ENCODE assay signal across 1 cellular context in the genomic region with DNA sequence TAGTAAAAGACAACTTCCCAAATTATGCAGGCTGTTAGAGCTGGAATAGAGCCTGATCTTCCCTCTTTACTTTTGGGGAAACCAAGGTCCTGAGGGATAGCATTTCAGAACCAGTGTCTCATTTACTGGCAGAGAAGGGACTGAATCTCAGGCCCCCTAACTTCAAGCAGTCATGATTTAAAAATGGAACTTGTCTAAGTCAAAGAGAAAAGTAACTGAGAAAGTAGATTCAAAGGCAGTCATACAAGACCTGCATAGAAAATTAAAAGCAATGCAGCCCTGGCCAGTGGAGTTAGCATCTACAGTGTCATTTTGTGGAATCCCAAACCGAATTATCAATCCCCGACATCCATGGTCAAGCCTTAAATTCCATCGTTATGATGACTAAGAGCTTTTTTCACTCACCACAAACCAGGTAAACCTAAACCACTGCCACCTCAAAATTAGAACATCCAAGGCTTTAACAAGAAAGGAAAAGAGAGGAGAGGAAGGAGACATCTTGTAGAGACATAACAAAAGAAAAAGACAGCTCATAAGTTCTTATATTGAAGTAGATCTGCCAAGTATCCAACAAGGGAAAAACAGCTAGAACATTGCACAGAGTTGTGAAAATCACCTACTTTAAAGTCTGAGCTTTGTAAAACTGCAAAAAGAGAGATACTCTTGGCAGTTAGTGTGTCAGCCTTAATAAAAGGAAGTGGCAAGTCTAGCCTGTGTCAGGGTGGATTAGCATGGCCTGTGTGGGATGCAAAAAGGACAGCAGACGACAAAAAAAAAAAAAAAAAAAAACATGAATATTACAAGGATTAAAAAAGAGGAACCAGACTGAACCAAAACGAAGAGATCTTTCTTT.
TF ChIP-seq lines count a peak whose summit lies in the region.

No MANE protein-coding gene starts in this region.

TF ChIP-seq in GM23338, 12 proteins besides CTCF, POLR2A, EP300 and RAD21 (continued from another document):
- TF ChIP-seq, protein P1, sequence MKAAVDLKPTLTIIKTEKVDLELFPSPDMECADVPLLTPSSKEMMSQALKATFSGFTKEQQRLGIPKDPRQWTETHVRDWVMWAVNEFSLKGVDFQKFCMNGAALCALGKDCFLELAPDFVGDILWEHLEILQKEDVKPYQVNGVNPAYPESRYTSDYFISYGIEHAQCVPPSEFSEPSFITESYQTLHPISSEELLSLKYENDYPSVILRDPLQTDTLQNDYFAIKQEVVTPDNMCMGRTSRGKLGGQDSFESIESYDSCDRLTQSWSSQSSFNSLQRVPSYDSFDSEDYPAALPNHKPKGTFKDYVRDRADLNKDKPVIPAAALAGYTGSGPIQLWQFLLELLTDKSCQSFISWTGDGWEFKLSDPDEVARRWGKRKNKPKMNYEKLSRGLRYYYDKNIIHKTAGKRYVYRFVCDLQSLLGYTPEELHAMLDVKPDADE (IDR thresholded peaks at IDR 0.05): no peak
- TF ChIP-seq CREB1 (CRISPR knock-in tag; IDR thresholded peaks at IDR 0.05; ENCODE audit: low read depth): no peak
- no peak for TF ChIP-seq POLR2AphosphoS5 (IDR thresholded peaks at IDR 0.05; ENCODE audit: low read depth)
- TF ChIP-seq, protein P2, sequence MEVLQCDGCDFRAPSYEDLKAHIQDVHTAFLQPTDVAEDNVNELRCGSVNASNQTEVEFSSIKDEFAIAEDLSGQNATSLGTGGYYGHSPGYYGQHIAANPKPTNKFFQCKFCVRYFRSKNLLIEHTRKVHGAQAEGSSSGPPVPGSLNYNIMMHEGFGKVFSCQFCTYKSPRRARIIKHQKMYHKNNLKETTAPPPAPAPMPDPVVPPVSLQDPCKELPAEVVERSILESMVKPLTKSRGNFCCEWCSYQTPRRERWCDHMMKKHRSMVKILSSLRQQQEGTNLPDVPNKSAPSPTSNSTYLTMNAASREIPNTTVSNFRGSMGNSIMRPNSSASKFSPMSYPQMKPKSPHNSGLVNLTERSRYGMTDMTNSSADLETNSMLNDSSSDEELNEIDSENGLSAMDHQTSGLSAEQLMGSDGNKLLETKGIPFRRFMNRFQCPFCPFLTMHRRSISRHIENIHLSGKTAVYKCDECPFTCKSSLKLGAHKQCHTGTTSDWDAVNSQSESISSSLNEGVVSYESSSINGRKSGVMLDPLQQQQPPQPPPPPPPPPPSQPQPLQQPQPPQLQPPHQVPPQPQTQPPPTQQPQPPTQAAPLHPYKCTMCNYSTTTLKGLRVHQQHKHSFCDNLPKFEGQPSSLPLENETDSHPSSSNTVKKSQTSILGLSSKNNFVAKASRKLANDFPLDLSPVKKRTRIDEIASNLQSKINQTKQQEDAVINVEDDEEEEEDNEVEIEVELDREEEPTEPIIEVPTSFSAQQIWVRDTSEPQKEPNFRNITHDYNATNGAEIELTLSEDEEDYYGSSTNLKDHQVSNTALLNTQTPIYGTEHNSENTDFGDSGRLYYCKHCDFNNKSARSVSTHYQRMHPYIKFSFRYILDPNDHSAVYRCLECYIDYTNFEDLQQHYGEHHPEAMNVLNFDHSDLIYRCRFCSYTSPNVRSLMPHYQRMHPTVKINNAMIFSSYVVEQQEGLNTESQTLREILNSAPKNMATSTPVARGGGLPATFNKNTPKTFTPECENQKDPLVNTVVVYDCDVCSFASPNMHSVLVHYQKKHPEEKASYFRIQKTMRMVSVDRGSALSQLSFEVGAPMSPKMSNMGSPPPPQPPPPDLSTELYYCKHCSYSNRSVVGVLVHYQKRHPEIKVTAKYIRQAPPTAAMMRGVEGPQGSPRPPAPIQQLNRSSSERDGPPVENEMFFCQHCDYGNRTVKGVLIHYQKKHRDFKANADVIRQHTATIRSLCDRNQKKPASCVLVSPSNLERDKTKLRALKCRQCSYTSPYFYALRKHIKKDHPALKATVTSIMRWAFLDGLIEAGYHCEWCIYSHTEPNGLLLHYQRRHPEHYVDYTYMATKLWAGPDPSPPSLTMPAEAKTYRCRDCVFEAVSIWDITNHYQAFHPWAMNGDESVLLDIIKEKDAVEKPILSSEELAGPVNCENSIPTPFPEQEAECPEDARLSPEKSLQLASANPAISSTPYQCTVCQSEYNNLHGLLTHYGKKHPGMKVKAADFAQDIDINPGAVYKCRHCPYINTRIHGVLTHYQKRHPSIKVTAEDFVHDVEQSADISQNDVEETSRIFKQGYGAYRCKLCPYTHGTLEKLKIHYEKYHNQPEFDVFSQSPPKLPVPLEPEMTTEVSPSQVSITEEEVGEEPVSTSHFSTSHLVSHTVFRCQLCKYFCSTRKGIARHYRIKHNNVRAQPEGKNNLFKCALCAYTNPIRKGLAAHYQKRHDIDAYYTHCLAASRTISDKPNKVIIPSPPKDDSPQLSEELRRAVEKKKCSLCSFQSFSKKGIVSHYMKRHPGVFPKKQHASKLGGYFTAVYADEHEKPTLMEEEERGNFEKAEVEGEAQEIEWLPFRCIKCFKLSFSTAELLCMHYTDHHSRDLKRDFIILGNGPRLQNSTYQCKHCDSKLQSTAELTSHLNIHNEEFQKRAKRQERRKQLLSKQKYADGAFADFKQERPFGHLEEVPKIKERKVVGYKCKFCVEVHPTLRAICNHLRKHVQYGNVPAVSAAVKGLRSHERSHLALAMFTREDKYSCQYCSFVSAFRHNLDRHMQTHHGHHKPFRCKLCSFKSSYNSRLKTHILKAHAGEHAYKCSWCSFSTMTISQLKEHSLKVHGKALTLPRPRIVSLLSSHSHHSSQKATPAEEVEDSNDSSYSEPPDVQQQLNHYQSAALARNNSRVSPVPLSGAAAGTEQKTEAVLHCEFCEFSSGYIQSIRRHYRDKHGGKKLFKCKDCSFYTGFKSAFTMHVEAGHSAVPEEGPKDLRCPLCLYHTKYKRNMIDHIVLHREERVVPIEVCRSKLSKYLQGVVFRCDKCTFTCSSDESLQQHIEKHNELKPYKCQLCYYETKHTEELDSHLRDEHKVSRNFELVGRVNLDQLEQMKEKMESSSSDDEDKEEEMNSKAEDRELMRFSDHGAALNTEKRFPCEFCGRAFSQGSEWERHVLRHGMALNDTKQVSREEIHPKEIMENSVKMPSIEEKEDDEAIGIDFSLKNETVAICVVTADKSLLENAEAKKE (CRISPR knock-in tag; IDR thresholded peaks at IDR 0.05): no peak
- TF ChIP-seq ZNF114 (CRISPR knock-in tag; IDR thresholded peaks at IDR 0.05): no peak
